15 cellular contexts compared by ENCODE assay signal in genomic region chr18:6547476-6547875, GRCh38.
"Had no signal": no experiment of that assay in that cellular context is flagged by ENCODE, and none has a peak within 500 bp of the region (broad histone marks: within the 10 kb centered on the region; RNA-seq: fewer than 3 reads in every experiment).

No MANE protein-coding gene starts in this region.

- DNase-seq: activated CD4-positive, alpha-beta T cell treated with anti-CD3 and anti-CD28 coated beads, Interleukin-2, amount 10 ng/mL, durations not matched to agents 7 days and 5 days; activated CD8-positive, alpha-beta memory T cell treated with anti-CD3 and anti-CD28 coated beads for 24 hours; activated naive CD4-positive, alpha-beta T cell treated with Interleukin-2 at 50 U/mL for 16 hours; endodermal cell; hippocampal formation; kidney; left lung; naive thymus-derived CD8-positive, alpha-beta T cell; nucleus accumbens; stimulated activated CD4-positive, alpha-beta T cell treated with anti-CD3 and anti-CD28 coated beads, Interleukin-2, amount 100 ng/mL, for 48 hours; stimulated activated naive B cell treated with anti-CD40 and anti-IgM and Interleukin-4, amounts not matched to agents 10 μg/mL and 1 μg/mL and 100 μg/mL, for 72 hours; T-helper 2 cell; thyroid gland had no signal

- H3K4me3 ChIP-seq: ascending aorta, cardiac muscle cell, left lung, thyroid gland had no signal

- H3K9me3 ChIP-seq: ascending aorta, left lung, thyroid gland had no signal

- H3K4me1 ChIP-seq: ascending aorta, left lung, thyroid gland had no signal

- H3K27me3 ChIP-seq: ascending aorta, cardiac muscle cell, left lung, thyroid gland had no signal

- H3K36me3 ChIP-seq: ascending aorta, cardiac muscle cell, left lung, thyroid gland had no signal

- ATAC-seq: left lung; naive thymus-derived CD8-positive, alpha-beta T cell; stimulated activated naive B cell treated with anti-CD40 and anti-IgM and Interleukin-4, amounts not matched to agents 10 μg/mL and 1 μg/mL and 100 μg/mL, for 72 hours had no signal

- H3K27ac ChIP-seq: ascending aorta, cardiac muscle cell, left lung, thyroid gland had no signal
